In the genomic region with DNA sequence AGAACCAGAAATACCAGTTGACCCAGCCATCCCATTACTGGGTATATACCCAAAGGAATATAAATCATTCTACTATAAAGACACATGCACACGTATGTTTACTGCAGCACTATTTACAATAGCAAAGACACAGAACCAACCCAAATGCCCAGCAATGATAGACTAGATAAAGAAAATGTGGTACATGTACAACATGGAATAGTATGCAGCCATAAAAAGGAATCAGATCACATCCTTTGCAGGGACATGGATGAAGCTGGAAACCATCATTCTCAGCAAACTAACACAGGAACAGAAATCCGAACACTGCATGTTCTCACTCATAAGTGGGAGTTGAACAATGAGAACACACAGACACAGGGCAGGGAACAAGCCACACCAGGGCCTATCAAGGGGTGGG, we compare ENCODE assay signal across 4 cellular contexts. TPM values are rescaled to one million over a fixed set of nuclear protein-coding genes. Genes with fewer than 3 reads are reported as not detected.
DNase-seq lines count a peak whose midpoint lies in the region; ATAC-seq, FAIRE-seq and TF ChIP-seq lines count a peak whose summit lies in the region.
"Not testable (repeated sequence)": the region's sequence is repeated elsewhere in the genome, so short reads cannot be mapped to it uniquely, and the experiment has no call there.

No MANE protein-coding gene starts in this region.

- H3K27me3 Mint-ChIP-seq in endothelial cell (ENCODE audit: unreplicated experiment) = not testable (repeated sequence)

- TF ChIP-seq POLR2A in K562 (conservative IDR thresholded peaks at IDR 0.05) = not testable (repeated sequence)

- H3K27ac Mint-ChIP-seq in endothelial cell (ENCODE audit: unreplicated experiment) = not testable (repeated sequence)

- POLR2A ChIA-PET in HEK293 (lab: Yijun Ruan, JAX); K562 (lab: Yijun Ruan, JAX): not testable (repeated sequence)

- not testable (repeated sequence) for H3K4me3 ChIP-seq in HEK293 (ENCODE audit: low read depth, low read length); K562

- not testable (repeated sequence) for H3K9me3 ChIP-seq in HEK293 (ENCODE audit: control insufficient read depth, insufficient read depth, low read depth, low read length); K562 (replicated peaks; ENCODE audit: control insufficient read depth, insufficient read depth, low read depth, low read length)

- H3K4me2 ChIP-seq in K562 (ENCODE audit: insufficient read depth, low read length) = not testable (repeated sequence)

- not testable (repeated sequence) for H3K4me1 Mint-ChIP-seq in endothelial cell (ENCODE audit: unreplicated experiment)

- not testable (repeated sequence) for H3K4me1 ChIP-seq in HEK293 (ENCODE audit: control insufficient read depth, insufficient read depth, low read length); K562 (replicated peaks in 1 of 2; ENCODE audit: control insufficient read depth in 2 of 2, insufficient read depth in 2 of 2, low read length in 2 of 2)

- not testable (repeated sequence) for H2AFZ ChIP-seq in K562 (ENCODE audit: low read depth, low read length)

- not testable (repeated sequence) for TF ChIP-seq EP300 in K562 (IDR thresholded peaks at IDR 0.05; ENCODE audit: low read length)

- ATAC-seq in SK-N-SH treated with all-trans-retinoic acid at 6 μM for 48 hours, K562: not testable (repeated sequence)

- not testable (repeated sequence) for TF ChIP-seq CTCF in HEK293 (tag by site-specific recombination; IDR thresholded peaks at IDR 0.05); K562 (IDR thresholded peaks at IDR 0.05 in 2 of 3, conservative IDR thresholded peaks at IDR 0.05 in 1 of 3; ENCODE audit: insufficient read depth in 2 of 3, low read depth in 1 of 3, low read length in 3 of 3); endothelial cell (IDR thresholded peaks at IDR 0.05; ENCODE audit: unreplicated experiment)

- peaks cover 19% of the 10 kb centered on the region for H3K36me3 Mint-ChIP-seq in endothelial cell (ENCODE audit: low read depth, unreplicated experiment)

- H3K79me2 ChIP-seq in K562 (ENCODE audit: control insufficient read depth, insufficient read depth, low read length) = not testable (repeated sequence)

- in situ Hi-C loops in K562 (cut with MboI) = not testable (repeated sequence)

- not testable (repeated sequence) for DNase-seq in K562 (ENCODE audit: extremely low read depth in 1 of 4, low spot score in 3 of 4); endothelial cell (ENCODE audit: low spot score)

- H3K27ac ChIP-seq in HEK293 (ENCODE audit: extremely low read depth, low read depth, low read length); K562 (ENCODE audit: extremely low read depth, low read depth, low read length): not testable (repeated sequence)

- CTCF ChIA-PET in HEK293 (lab: Yijun Ruan, JAX) = interaction anchor here (1.0 kb wide), 1 partner anchor 15 kb away, joined by 3 read pairs; no protein-coding TSS in a partner anchor
- CTCF ChIA-PET in K562 (lab: Yijun Ruan, JAX; ENCODE audit: low intra/inter-chr PET ratio) = not testable (repeated sequence)

- peak overlapping the region; percentile 74 for H3K4me3 Mint-ChIP-seq in endothelial cell (ENCODE audit: unreplicated experiment)

- BruUV-seq in K562 (replicated peaks; lab: Mats Ljungman, UMichigan) = not testable (repeated sequence)

- peaks cover 0 to 13% of the 10 kb centered on the region in 2 experiments; a peak in 1 of 3 replicates for H3K36me3 ChIP-seq in HEK293 (ENCODE audit: control insufficient read depth in 2 of 2, insufficient read depth in 1 of 2, low read length in 2 of 2)
- H3K36me3 ChIP-seq in K562 (ENCODE audit: control insufficient read depth, insufficient read depth, low read length) = not testable (repeated sequence)

- H3K9me3 Mint-ChIP-seq in endothelial cell (ENCODE audit: unreplicated experiment) = not testable (repeated sequence)

- not testable (repeated sequence) for H3K27me3 ChIP-seq in K562 (ENCODE audit: control insufficient read depth in 2 of 2, insufficient read depth in 2 of 2, low read length in 2 of 2)

- WGBS in K562 (ENCODE audit: insufficient coverage, low coverage, missing lambda C conversion rate) = 75% methylated on average over 2 of the region's 2 CpGs

- intact Hi-C loops in K562 (cut with micrococcal nuclease) = not testable (repeated sequence)

- H3K9me1 ChIP-seq in K562 (ENCODE audit: control insufficient read depth, insufficient read depth, low read length) = not testable (repeated sequence)

- not testable (repeated sequence) for FAIRE-seq in K562 (lab: Jason Lieb, UNC)

- H4K20me1 ChIP-seq in K562 (replicated peaks; ENCODE audit: control insufficient read depth, insufficient read depth, low read length) = not testable (repeated sequence)

- not testable (repeated sequence) for TF ChIP-seq RAD21 in K562 (CRISPR knock-in tag; conservative IDR thresholded peaks at IDR 0.05 in 1 of 2, IDR thresholded peaks at IDR 0.05 in 1 of 2)

- not testable (repeated sequence) for H3K9ac ChIP-seq in K562 (ENCODE audit: insufficient read depth in 1 of 2, low read depth in 2 of 2, low read length in 2 of 2)

TF ChIP-seq in HEK293, 187 proteins besides CTCF, POLR2A, EP300 and RAD21:
- 0 out of 2 replicates have a peak, but pooled peaks have one; percentile 31 for TF ChIP-seq ZNF580 (tag by site-specific recombination; IDR thresholded peaks at IDR 0.05)
- peak; percentile 95 for TF ChIP-seq ZNF146 (tag by site-specific recombination; IDR thresholded peaks at IDR 0.05)

TF ChIP-seq in SK-N-SH treated with all-trans-retinoic acid at 6 μM for 48 hours, 23 proteins besides CTCF, POLR2A, EP300 and RAD21:
- TF ChIP-seq ZNF8 (CRISPR knock-in tag; IDR thresholded peaks at IDR 0.05) = peak; percentile 87

TF ChIP-seq in K562, 482 proteins besides CTCF, POLR2A, EP300 and RAD21:
- TF ChIP-seq ZNF146 (CRISPR knock-in tag; IDR thresholded peaks at IDR 0.05; ENCODE audit: unreplicated experiment) (peak; percentile 82), BCOR (IDR thresholded peaks at IDR 0.05) (0 out of 2 replicates have a peak, but pooled peaks have one; percentile 19)

RNA-seq across cellular contexts. Expression of gene ZNF484, which starts 11.2 kb away (rescaled TPM):
- total RNA-seq in K562 (2011; cell fraction: chromatin; rRNA removed; ENCODE audit: low replicate concordance) = 4.3 and 17.2 TPM in 2 replicates
- 2.0 and 4.3 TPM in 2 replicates for total RNA-seq in K562 (2011; cell fraction: nucleolus; rRNA removed)
- total RNA-seq in K562 (2011; cell fraction: nucleoplasm; rRNA removed) = 4.4 and 5.6 TPM in 2 replicates
- total RNA-seq in K562 (2014; rRNA removed) (2.0 and 2.1 TPM in 2 replicates), K562 (2014; rRNA removed; fragmentation: Illumina TruSeq; extraction: Trizol) (5.1 and 6.1 TPM in 2 replicates), K562 (2015; rRNA removed; fragmentation: Illumina TruSeq; extraction: Trizol) (5.4 and 5.8 TPM in 2 replicates), K562 (2021) (2.7 TPM in 2 replicates), endothelial cell (ENCODE audit: unreplicated experiment) (12.4 TPM)
- polyA plus RNA-seq in K562 (2011; rRNA removed) (1.8 and 3.1 TPM in 2 replicates), K562 (2014; fragmentation: Illumina TruSeq; extraction: Trizol) (2.2 and 2.5 TPM in 2 replicates), K562 (2014; fragmentation: Nextera tagmentation; extraction: Ambion mirVana) (1 to 10 TPM; 1.1 to 2.2 TPM), K562 (2014; rRNA removed) (1.4 and 1.5 TPM in 2 replicates)
- polyA plus RNA-seq in K562 (2011; cell fraction: cytosol; rRNA removed) = 0.28 and 0.72 TPM in 2 replicates
- polyA plus RNA-seq in K562 (2011; cell fraction: nucleus; rRNA removed) = 1.3 TPM in 2 replicates
- polyA plus RNA-seq in K562 (2012) = 1.1 and 1.4 TPM in 2 replicates
- 8.8 and 9.4 TPM in 2 replicates for polyA minus RNA-seq in K562 (2011; rRNA and poly(A)+ RNA removed)
- 1.9 and 2.4 TPM in 2 replicates for polyA minus RNA-seq in K562 (2011; cell fraction: cytosol; rRNA and poly(A)+ RNA removed)
- polyA minus RNA-seq in K562 (2011; cell fraction: nucleus; rRNA and poly(A)+ RNA removed) = 3.9 and 6.3 TPM in 2 replicates
